In genomic region chr1:120859582-120860234, GRCh38 we compare ENCODE assay signal across 14 cellular contexts. TPM values are rescaled to one million over a fixed set of nuclear protein-coding genes. Genes with fewer than 3 reads are reported as not detected.
"Had no signal": no experiment of that assay in that cellular context is flagged by ENCODE, and none has a peak within 500 bp of the region (broad histone marks: within the 10 kb centered on the region; RNA-seq: fewer than 3 reads in every experiment).

No MANE protein-coding gene starts in this region.

RNA-seq across cellular contexts. Expression of gene PPIAL4A, which starts 29.9 kb away (rescaled TPM):
- total RNA-seq: activated CD4-positive, alpha-beta T cell treated with anti-CD3 and anti-CD28 coated beads, Interleukin-2, amount 10 ng/mL, durations not matched to agents 7 days and 5 days; colonic mucosa; esophagus mucosa; fibroblast of villous mesenchyme; lower lobe of right lung; mesothelial cell of epicardium; natural killer cell treated with Interleukin-12 subunit alpha and Interleukin-12 subunit beta and Interleukin-15 and Interleukin-18, amount 100 ng/mL, for 72 hours; pancreas; pulmonary artery endothelial cell; right lobe of liver; subcutaneous adipose tissue; thyroid gland; ureter had no signal
- polyA plus RNA-seq: pancreas, SK-N-SH had no signal
